In genomic region chr2:36965751-36966369, GRCh38 we compare ENCODE assay signal across 7 cellular contexts. TPM values are rescaled to one million over a fixed set of nuclear protein-coding genes. Genes with fewer than 3 reads are reported as not detected.
A peak's percentile ranks its signal among the peaks of the same experiment; 100 is the strongest.
DNase-seq lines count a peak whose midpoint lies in the region; ATAC-seq lines count a peak whose summit lies in the region.

No MANE protein-coding gene starts in this region.

- H3K4me1 ChIP-seq in naive thymus-derived CD4-positive, alpha-beta T cell (ENCODE audit: control insufficient read depth in 2 of 2, insufficient read depth in 2 of 2, low read length in 2 of 2) = peaks cover 8 to 19% of the 10 kb centered on the region in 2 donors

- H3K36me3 ChIP-seq in naive thymus-derived CD4-positive, alpha-beta T cell (ENCODE audit: control insufficient read depth in 2 of 3, insufficient read depth in 3 of 3, low read length in 3 of 3) = no peaks in the 10 kb centered on the region

- peak overlapping the region; percentile 75 to 97 (median 91) for H3K27ac Mint-ChIP-seq in naive thymus-derived CD4-positive, alpha-beta T cell

- H3K4me3 ChIP-seq in naive thymus-derived CD4-positive, alpha-beta T cell (ENCODE audit: low read length) = peak overlapping the region; percentile 80

- H3K36me3 Mint-ChIP-seq in naive thymus-derived CD4-positive, alpha-beta T cell = peaks cover 0 to 12% (median 5%) of the 10 kb centered on the region in 5 donors

- POLR2A ChIA-PET in naive thymus-derived CD4-positive, alpha-beta T cell (lab: Charles Lee) = interaction anchor here (0.8 to 1.3 kb wide), 5 partner anchors 9 to 47 kb away, joined by 3 to 6 read pairs (median 3); no protein-coding TSS in a partner anchor

- DNase-seq in NCI-H146 (lab: John Stamatoyannopoulos, UW) (peak; percentile 76), epithelial cell of prostate (ENCODE audit: low read depth, low spot score) (no peak)
- peak; percentile 69 for DNase-seq in activated CD8-positive, alpha-beta memory T cell treated with anti-CD3 and anti-CD28 coated beads for 24 hours
- peak in 5 of 9 donors; percentile 8 to 33 (median 13) for DNase-seq in naive thymus-derived CD4-positive, alpha-beta T cell

- peak; percentile 42 for ATAC-seq in GM18498 (IDR thresholded peaks at IDR 0.05; ENCODE audit: unreplicated experiment)
- peak; percentile 30 for ATAC-seq in HG02571 (IDR thresholded peaks at IDR 0.05; ENCODE audit: unreplicated experiment)
- ATAC-seq in naive thymus-derived CD4-positive, alpha-beta T cell = peak; percentile 5

- intact Hi-C loops in naive thymus-derived CD4-positive, alpha-beta T cell (cut with micrococcal nuclease) = loop anchor here (1.0 to 10.0 kb wide), 17 partner anchors 19 to 1812 kb away; partner anchors contain the start of genes CDC42EP3 (in 2 of the 2), CEBPZ (in 2 of the 2), CEBPZOS (in 2 of the 2) and EIF2AK2 (in 2 of the 2)

- no peaks in the 10 kb centered on the region for H3K9me3 ChIP-seq in naive thymus-derived CD4-positive, alpha-beta T cell (ENCODE audit: control insufficient read depth in 2 of 3, low read length in 3 of 3)

- CTCF ChIA-PET in naive thymus-derived CD4-positive, alpha-beta T cell (lab: Charles Lee) = interaction anchor here (1.3 kb wide), 1 partner anchor 9 kb away, joined by 5 read pairs; no protein-coding TSS in a partner anchor

- H3K27me3 Mint-ChIP-seq in naive thymus-derived CD4-positive, alpha-beta T cell = no peaks in the 10 kb centered on the region

- peaks cover 35 to 63% (median 53%) of the 10 kb centered on the region in 7 donors for H3K4me1 Mint-ChIP-seq in naive thymus-derived CD4-positive, alpha-beta T cell

- peak overlapping the region; percentile 92 to 99 (median 98) for H3K4me3 Mint-ChIP-seq in naive thymus-derived CD4-positive, alpha-beta T cell

- H3K9me3 Mint-ChIP-seq in naive thymus-derived CD4-positive, alpha-beta T cell = peaks cover 0 to 7% (median 0%) of the 10 kb centered on the region in 11 donors

- peak overlapping the region; percentile 79 for H3K27ac ChIP-seq in epithelial cell of prostate
- peak overlapping the region; percentile 90 for H3K27ac ChIP-seq in naive thymus-derived CD4-positive, alpha-beta T cell (ENCODE audit: low read depth, low read length)
- peak overlapping the region; percentile 27 for H3K27ac ChIP-seq in temporal lobe (ENCODE audit: low read depth, low read length)

- no peaks in the 10 kb centered on the region for H3K27me3 ChIP-seq in naive thymus-derived CD4-positive, alpha-beta T cell (ENCODE audit: control insufficient read depth in 2 of 2, insufficient read depth in 2 of 2, low read length in 2 of 2)

RNA-seq across cellular contexts. Expression of gene STRN, which starts 0.5 kb away (rescaled TPM):
- 10 to 100 TPM; 23.0 to 35.0 (median 30.9) TPM for total RNA-seq in naive thymus-derived CD4-positive, alpha-beta T cell
- polyA plus RNA-seq in naive thymus-derived CD4-positive, alpha-beta T cell = 10 to 100 TPM; 12.4 to 12.9 TPM
- 23.6 TPM for total RNA-seq in temporal lobe

Comparison
In these comparisons a context has a peak if more than half of its experiments do, and no peak if none do; other contexts are left out.
1. H3K27ac ChIP-seq: peak in every context shown above with its lines; median percentile 90 in naive thymus-derived CD4-positive, alpha-beta T cell; 79 in epithelial cell of prostate; 27 in temporal lobe.